ENCODE assay signal across 31 cellular contexts in genomic region chr9:92095236-92095635, GRCh38. TPM values are rescaled to one million over a fixed set of nuclear protein-coding genes. Genes with fewer than 3 reads are reported as not detected.
DNase-seq lines count a peak whose midpoint lies in the region; ATAC-seq, FAIRE-seq and TF ChIP-seq lines count a peak whose summit lies in the region.
"Had no signal": no experiment of that assay in that cellular context is flagged by ENCODE, and none has a peak within 500 bp of the region (broad histone marks: within the 10 kb centered on the region; RNA-seq: fewer than 3 reads in every experiment).

No MANE protein-coding gene starts in this region.

- FAIRE-seq in K562 (lab: Jason Lieb, UNC), result no peak
- FAIRE-seq: A204.1, colon, D721Med, endothelial cell of umbilical vein, kidney had no signal

- H3K27ac ChIP-seq in CD4-positive, alpha-beta T cell (ENCODE audit: low read depth, low read length), result no peak overlapping the region
- peak overlapping the region; percentile 19; the same call in 1 of the 3 replicates for H3K27ac ChIP-seq in K562 (ENCODE audit: extremely low read depth, low read depth, low read length)
- H3K27ac ChIP-seq: gastrocnemius medialis, thoracic aorta, uterus had no signal

- peaks cover 21% of the 10 kb centered on the region; the same call in 2 of the 3 replicates for H3K36me3 ChIP-seq in K562 (ENCODE audit: control insufficient read depth, insufficient read depth, low read length)
- H3K36me3 ChIP-seq: gastrocnemius medialis, thoracic aorta, uterus had no signal

- H3K79me2 ChIP-seq in K562 (ENCODE audit: control insufficient read depth, insufficient read depth, low read length), result peaks cover 63% of the 10 kb centered on the region

- no peaks in the 10 kb centered on the region for H3K9me1 ChIP-seq in K562 (ENCODE audit: control insufficient read depth, insufficient read depth, low read length)

- no peak for TF ChIP-seq CTCF in CD4-positive, alpha-beta T cell (IDR thresholded peaks at IDR 0.05)
- no peak for TF ChIP-seq CTCF in K562 (IDR thresholded peaks at IDR 0.05 in 2 of 3, conservative IDR thresholded peaks at IDR 0.05 in 1 of 3; ENCODE audit: insufficient read depth in 2 of 3, low read depth in 1 of 3, low read length in 3 of 3)

- no peak overlapping the region for H2AFZ ChIP-seq in K562 (ENCODE audit: low read depth, low read length)

- no peak for ATAC-seq in activated CD4-positive, alpha-beta T cell treated with anti-CD3 and anti-CD28 coated beads for 36 hours
- ATAC-seq in CD4-positive, alpha-beta T cell (ENCODE audit: poor library complexity), result no peak
- no peak for ATAC-seq in K562
- no peak for ATAC-seq in HG02884 (IDR thresholded peaks at IDR 0.05; ENCODE audit: unreplicated experiment)
- ATAC-seq in SK-N-SH treated with all-trans-retinoic acid at 6 μM for 48 hours, result no peak
- no peak for ATAC-seq in GM21786 (IDR thresholded peaks at IDR 0.05; ENCODE audit: unreplicated experiment)
- ATAC-seq: gastrocnemius medialis, left ventricle myocardium superior, Panc1, right cardiac atrium had no signal

- no peaks in the 10 kb centered on the region for H4K20me1 ChIP-seq in K562 (replicated peaks; ENCODE audit: control insufficient read depth, insufficient read depth, low read length)

- peaks cover 23% of the 10 kb centered on the region for H3K36me3 Mint-ChIP-seq in activated CD4-positive, alpha-beta T cell treated with anti-CD3 and anti-CD28 coated beads for 36 hours (ENCODE audit: low read depth)
- peaks cover 60% of the 10 kb centered on the region for H3K36me3 Mint-ChIP-seq in CD4-positive, alpha-beta T cell (ENCODE audit: low read depth)
- peaks cover 20% of the 10 kb centered on the region for H3K36me3 Mint-ChIP-seq in activated CD4-positive, alpha-beta memory T cell treated with anti-CD3 and anti-CD28 coated beads for 36 hours

- intact Hi-C loops in activated CD4-positive, alpha-beta T cell treated with anti-CD3 and anti-CD28 coated beads for 36 hours (cut with DNase I, micrococcal nuclease), result no loop called here
- intact Hi-C loops in CD4-positive, alpha-beta T cell (cut with DNase I, micrococcal nuclease), result no loop called here
- intact Hi-C loops in activated CD4-positive, alpha-beta memory T cell treated with anti-CD3 and anti-CD28 coated beads for 36 hours (cut with micrococcal nuclease), result no loop called here
- intact Hi-C loops in K562 (cut with micrococcal nuclease), result no loop called here

- in situ Hi-C loops in K562 (cut with MboI), result no loop called here

- no peak overlapping the region for H3K9ac ChIP-seq in K562 (ENCODE audit: insufficient read depth in 1 of 2, low read depth in 2 of 2, low read length in 2 of 2)

- peak overlapping the region; percentile 84 for H3K27ac Mint-ChIP-seq in activated CD4-positive, alpha-beta T cell treated with anti-CD3 and anti-CD28 coated beads for 36 hours
- H3K27ac Mint-ChIP-seq in CD4-positive, alpha-beta T cell, result peak overlapping the region; percentile 4
- peak overlapping the region; percentile 80 for H3K27ac Mint-ChIP-seq in activated CD4-positive, alpha-beta memory T cell treated with anti-CD3 and anti-CD28 coated beads for 36 hours

- H3K4me3 ChIP-seq in K562, result no peak overlapping the region
- H3K4me3 ChIP-seq: gastrocnemius medialis, thoracic aorta, uterus had no signal

- no peak overlapping the region for H3K4me2 ChIP-seq in K562 (ENCODE audit: insufficient read depth, low read length)

- DNase-seq in activated CD4-positive, alpha-beta T cell treated with anti-CD3 and anti-CD28 coated beads for 36 hours, result no peak
- DNase-seq in activated CD4-positive, alpha-beta T cell treated with anti-CD3 and anti-CD28 coated beads, Interleukin-2, amount 50 U/mL, for 48 hours, result no peak
- no peak for DNase-seq in CD4-positive, alpha-beta T cell
- DNase-seq in activated CD4-positive, alpha-beta memory T cell treated with anti-CD3 and anti-CD28 coated beads for 36 hours, result no peak
- no peak for DNase-seq in K562 (ENCODE audit: extremely low read depth in 1 of 4, low spot score in 3 of 4)
- DNase-seq: activated CD4-positive, CD25-positive, alpha-beta regulatory T cell treated with anti-CD3 and anti-CD28 coated beads, Interleukin-2, amount 50 U/mL, for 72 hours; activated effector memory CD4-positive, alpha-beta T cell treated with Interleukin-2 at 50 U/mL for 16 hours; amniotic stem cell; DND-41; gastrocnemius medialis; GF-D8; kidney; left ventricle myocardium superior; NCI-H1048; NCI-H1694; NCI-H446; NCI-H774; posterior cingulate gyrus; right cardiac atrium; SHP77; uterus had no signal

- CTCF ChIA-PET in activated CD4-positive, alpha-beta T cell treated with anti-CD3 and anti-CD28 coated beads for 36 hours (lab: Charles Lee), result interaction anchor here (0.5 to 1.5 kb wide), 2 partner anchors 45 to 1250 kb away, joined by 3 to 4 read pairs; no protein-coding TSS in a partner anchor
- CTCF ChIA-PET in CD4-positive, alpha-beta T cell (lab: Charles Lee), result interaction anchor here (0.5 to 1.2 kb wide), 2 partner anchors 43 to 1827 kb away, joined by 3 read pairs; no protein-coding TSS in a partner anchor
- CTCF ChIA-PET in activated CD4-positive, alpha-beta memory T cell treated with anti-CD3 and anti-CD28 coated beads for 36 hours (lab: Charles Lee), result no interaction called here
- CTCF ChIA-PET in K562 (lab: Yijun Ruan, JAX; ENCODE audit: low intra/inter-chr PET ratio), result no interaction called here

- POLR2A ChIA-PET in activated CD4-positive, alpha-beta T cell treated with anti-CD3 and anti-CD28 coated beads for 36 hours (lab: Charles Lee), result no interaction called here
- POLR2A ChIA-PET in CD4-positive, alpha-beta T cell (lab: Charles Lee), result no interaction called here
- POLR2A ChIA-PET in activated CD4-positive, alpha-beta memory T cell treated with anti-CD3 and anti-CD28 coated beads for 36 hours (lab: Charles Lee), result interaction anchor here (2.0 kb wide), 1 partner anchor 19 kb away, joined by 4 read pairs; no protein-coding TSS in a partner anchor
- POLR2A ChIA-PET in K562 (lab: Yijun Ruan, JAX), result interaction anchor here (1.7 kb wide), 1 partner anchor 19 kb away, joined by 8 read pairs; no protein-coding TSS in a partner anchor

- 86% methylated on average over 1 of the region's 1 CpG for WGBS in K562 (ENCODE audit: insufficient coverage, low coverage, missing lambda C conversion rate)

- H3K27me3 Mint-ChIP-seq in activated CD4-positive, alpha-beta T cell treated with anti-CD3 and anti-CD28 coated beads for 36 hours, result no peaks in the 10 kb centered on the region
- no peaks in the 10 kb centered on the region for H3K27me3 Mint-ChIP-seq in CD4-positive, alpha-beta T cell
- no peaks in the 10 kb centered on the region for H3K27me3 Mint-ChIP-seq in activated CD4-positive, alpha-beta memory T cell treated with anti-CD3 and anti-CD28 coated beads for 36 hours
- H3K27me3 Mint-ChIP-seq: stimulated activated naive CD8-positive, alpha-beta T cell treated with anti-CD3 and anti-CD28 coated beads, Interleukin-15, amount 100 ng/mL, for 72 hours had no signal

- H3K9me3 Mint-ChIP-seq in activated CD4-positive, alpha-beta T cell treated with anti-CD3 and anti-CD28 coated beads for 36 hours (ENCODE audit: low read depth), result no peaks in the 10 kb centered on the region
- H3K9me3 Mint-ChIP-seq in CD4-positive, alpha-beta T cell, result no peaks in the 10 kb centered on the region
- no peaks in the 10 kb centered on the region for H3K9me3 Mint-ChIP-seq in activated CD4-positive, alpha-beta memory T cell treated with anti-CD3 and anti-CD28 coated beads for 36 hours

- no peaks in the 10 kb centered on the region for H3K9me3 ChIP-seq in CD4-positive, alpha-beta T cell (ENCODE audit: control insufficient read depth, low read length)
- H3K9me3 ChIP-seq in K562 (replicated peaks; ENCODE audit: control insufficient read depth, insufficient read depth, low read depth, low read length), result no peaks in the 10 kb centered on the region
- H3K9me3 ChIP-seq: gastrocnemius medialis, thoracic aorta, uterus had no signal

- no TSS peak for BruUV-seq in K562 (replicated peaks; lab: Mats Ljungman, UMichigan)

- no peak for TF ChIP-seq RAD21 in K562 (CRISPR knock-in tag; conservative IDR thresholded peaks at IDR 0.05 in 1 of 2, IDR thresholded peaks at IDR 0.05 in 1 of 2)

- peaks cover 4 to 7% of the 10 kb centered on the region in 2 experiments; a peak in 3 of 5 replicates for H3K4me1 ChIP-seq in K562 (replicated peaks in 1 of 2; ENCODE audit: control insufficient read depth in 2 of 2, insufficient read depth in 2 of 2, low read length in 2 of 2)
- H3K4me1 ChIP-seq: gastrocnemius medialis, uterus had no signal

- no peak overlapping the region for H3K4me3 Mint-ChIP-seq in activated CD4-positive, alpha-beta T cell treated with anti-CD3 and anti-CD28 coated beads for 36 hours
- H3K4me3 Mint-ChIP-seq in CD4-positive, alpha-beta T cell, result no peak overlapping the region
- H3K4me3 Mint-ChIP-seq in activated CD4-positive, alpha-beta memory T cell treated with anti-CD3 and anti-CD28 coated beads for 36 hours, result no peak overlapping the region

- H3K27me3 ChIP-seq in CD4-positive, alpha-beta T cell (ENCODE audit: control insufficient read depth, insufficient read depth, low read length), result no peaks in the 10 kb centered on the region
- no peaks in the 10 kb centered on the region for H3K27me3 ChIP-seq in K562 (ENCODE audit: control insufficient read depth in 2 of 2, insufficient read depth in 2 of 2, low read length in 2 of 2)
- H3K27me3 ChIP-seq: gastrocnemius medialis, uterus had no signal

- no peak for TF ChIP-seq POLR2A in K562 (conservative IDR thresholded peaks at IDR 0.05)

- TF ChIP-seq EP300 in K562 (IDR thresholded peaks at IDR 0.05; ENCODE audit: low read length), result no peak

- peaks cover 46% of the 10 kb centered on the region for H3K4me1 Mint-ChIP-seq in activated CD4-positive, alpha-beta T cell treated with anti-CD3 and anti-CD28 coated beads for 36 hours
- H3K4me1 Mint-ChIP-seq in CD4-positive, alpha-beta T cell (ENCODE audit: low read depth), result peaks cover 55% of the 10 kb centered on the region
- H3K4me1 Mint-ChIP-seq in activated CD4-positive, alpha-beta memory T cell treated with anti-CD3 and anti-CD28 coated beads for 36 hours (ENCODE audit: low read depth), result peaks cover 34% of the 10 kb centered on the region

RNA-seq across cellular contexts. Expression of gene SPTLC1, which starts 20.0 kb away (rescaled TPM):
- total RNA-seq in activated CD4-positive, alpha-beta T cell treated with anti-CD3 and anti-CD28 coated beads for 36 hours, result 10 to 100 TPM; 45.9 to 46.6 TPM
- 10 to 100 TPM; 40.9 to 43.0 TPM for total RNA-seq in CD4-positive, alpha-beta T cell
- 10 to 100 TPM; 39.9 to 41.2 TPM for total RNA-seq in activated CD4-positive, alpha-beta memory T cell treated with anti-CD3 and anti-CD28 coated beads for 36 hours
- 120 and 200 TPM in 2 replicates for total RNA-seq in K562 (2011; cell fraction: chromatin; rRNA removed; ENCODE audit: low replicate concordance)
- total RNA-seq in K562 (2011; cell fraction: nucleolus; rRNA removed), result 104 and 129 TPM in 2 replicates
- 165 and 206 TPM in 2 replicates for total RNA-seq in K562 (2011; cell fraction: nucleoplasm; rRNA removed)
- total RNA-seq in K562 (2014; rRNA removed) (65.1 and 70.3 TPM in 2 replicates), K562 (2014; rRNA removed; fragmentation: Illumina TruSeq; extraction: Trizol) (84.5 and 90.3 TPM in 2 replicates), K562 (2015; rRNA removed; fragmentation: Illumina TruSeq; extraction: Trizol) (76.6 and 84.5 TPM in 2 replicates), K562 (2021) (58.8 and 67.0 TPM in 2 replicates)
- polyA plus RNA-seq in K562 (2011; rRNA removed) (78.2 and 95.3 TPM in 2 replicates), K562 (2014; fragmentation: Illumina TruSeq; extraction: Trizol) (77.9 and 101 TPM in 2 replicates), K562 (2014; fragmentation: Nextera tagmentation; extraction: Ambion mirVana) (100 to 1,000 TPM; 109 to 125 TPM), K562 (2014; rRNA removed) (77.9 and 83.2 TPM in 2 replicates)
- 27.4 and 46.9 TPM in 2 replicates for polyA plus RNA-seq in K562 (2011; cell fraction: cytosol; rRNA removed)
- polyA plus RNA-seq in K562 (2011; cell fraction: nucleus; rRNA removed), result 50.9 and 73.1 TPM in 2 replicates
- polyA plus RNA-seq in K562 (2012), result 47.0 and 52.8 TPM in 2 replicates
- polyA minus RNA-seq in K562 (2011; rRNA and poly(A)+ RNA removed), result 97.3 and 98.2 TPM in 2 replicates
- 26.3 and 33.3 TPM in 2 replicates for polyA minus RNA-seq in K562 (2011; cell fraction: cytosol; rRNA and poly(A)+ RNA removed)
- 35.7 and 55.5 TPM in 2 replicates for polyA minus RNA-seq in K562 (2011; cell fraction: nucleus; rRNA and poly(A)+ RNA removed)

Comparison
In these comparisons a context has a peak if more than half of its experiments do, and no peak if none do; other contexts are left out.
1. H3K27ac Mint-ChIP-seq: peak in every context shown above with its lines; median percentile 84 in activated CD4-positive, alpha-beta T cell treated with anti-CD3 and anti-CD28 coated beads for 36 hours; 80 in activated CD4-positive, alpha-beta memory T cell treated with anti-CD3 and anti-CD28 coated beads for 36 hours; 4 in CD4-positive, alpha-beta T cell.
2. CTCF ChIA-PET loops: an anchor here in activated CD4-positive, alpha-beta T cell treated with anti-CD3 and anti-CD28 coated beads for 36 hours (0.5 to 1.5 kb wide) and CD4-positive, alpha-beta T cell (0.5 to 1.2 kb wide); none called in activated CD4-positive, alpha-beta memory T cell treated with anti-CD3 and anti-CD28 coated beads for 36 hours and K562.
3. POLR2A ChIA-PET loops: an anchor here in activated CD4-positive, alpha-beta memory T cell treated with anti-CD3 and anti-CD28 coated beads for 36 hours (2.0 kb wide) and K562 (1.7 kb wide); none called in activated CD4-positive, alpha-beta T cell treated with anti-CD3 and anti-CD28 coated beads for 36 hours and CD4-positive, alpha-beta T cell.